In the genomic region with DNA sequence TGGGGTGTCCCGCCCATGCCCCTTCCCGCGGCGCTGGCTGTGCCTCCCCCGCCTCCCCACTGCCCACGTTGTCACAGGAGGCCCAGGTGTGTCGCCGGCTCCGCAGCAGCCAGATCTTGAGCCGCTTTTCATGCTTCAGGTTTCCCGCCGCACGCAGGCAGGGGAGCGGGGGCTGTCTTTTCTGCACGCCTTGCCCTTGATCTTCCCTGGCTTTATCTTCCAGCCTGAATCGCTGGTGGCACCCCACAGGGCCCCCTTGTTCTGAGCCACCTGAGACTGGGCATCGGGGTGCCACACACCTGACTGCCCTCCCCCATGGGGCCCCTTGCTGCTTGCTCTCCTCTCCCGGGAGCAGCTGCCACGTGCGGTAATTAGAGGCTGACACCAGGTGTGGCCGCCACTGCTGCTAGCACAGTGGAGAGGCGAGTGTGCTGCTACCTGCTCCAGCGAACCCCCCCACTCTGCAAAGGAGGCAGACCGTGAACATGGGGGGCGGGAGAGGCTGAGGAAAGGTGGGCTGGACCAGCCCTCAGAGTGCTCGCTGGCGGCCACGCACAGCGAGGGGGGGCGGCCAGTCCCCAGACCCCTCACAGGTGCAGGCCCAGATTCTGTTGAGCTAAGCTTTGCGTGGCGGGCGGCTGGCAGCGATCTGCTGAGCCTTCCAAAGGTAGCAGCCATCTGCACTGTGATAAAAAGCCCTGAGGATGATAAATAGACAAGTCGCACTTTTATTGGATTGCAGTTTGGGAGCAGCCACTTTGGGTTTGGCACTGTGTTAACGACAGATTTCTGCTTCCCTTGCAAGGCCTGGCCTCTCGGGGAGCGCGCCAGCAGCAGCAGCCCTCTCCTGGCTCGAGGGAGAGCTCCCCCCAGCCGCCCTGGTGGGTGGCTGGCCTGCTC, we compare ENCODE assay signal across 10 cellular contexts.
DNase-seq lines count a peak whose midpoint lies in the region; ATAC-seq and TF ChIP-seq lines count a peak whose summit lies in the region.
"Had no signal": no experiment of that assay in that cellular context is flagged by ENCODE, and none has a peak within 500 bp of the region (broad histone marks: within the 10 kb centered on the region; RNA-seq: fewer than 3 reads in every experiment).

No MANE protein-coding gene starts in this region.

- H3K9me3 ChIP-seq in endodermal cell (ENCODE audit: control insufficient read depth, low read length) (no peaks in the 10 kb centered on the region), transverse colon (no peaks in the 10 kb centered on the region)

- no peaks in the 10 kb centered on the region for H3K27me3 Mint-ChIP-seq in endodermal cell (ENCODE audit: insufficient read depth)

- no peaks in the 10 kb centered on the region for H3K36me3 ChIP-seq in endodermal cell (ENCODE audit: control insufficient read depth, insufficient read depth, low read length)
- no peaks in the 10 kb centered on the region for H3K36me3 ChIP-seq in transverse colon

- DNase-seq in left cardiac atrium (no peak), left ventricle myocardium superior (no peak), NCI-H524 treated with DMSO at 0.1 percent for 48 hours (lab: John Stamatoyannopoulos, UW) (peak; percentile 78), endodermal cell (peak; percentile 77), transverse colon (peak; percentile 61), ureter (ENCODE audit: low spot score) (no peak), glomerular visceral epithelial cell (ENCODE audit: extremely low spot score) (no peak)
- no peak for DNase-seq in activated CD4-positive, alpha-beta T cell treated with anti-CD3 and anti-CD28 coated beads, Interleukin-2, amount 50 U/mL, for 4 hours
- DNase-seq: activated T-cell treated with anti-CD3 and anti-CD28 coated beads, Interleukin-2, amount 50 U/mL, for 4 hours; GOT3 had no signal

- H3K27me3 ChIP-seq in endodermal cell (ENCODE audit: control insufficient read depth, insufficient read depth, low read length, poor library complexity, severe bottlenecking) (no peaks in the 10 kb centered on the region), transverse colon (no peaks in the 10 kb centered on the region)

- H3K27ac ChIP-seq in endodermal cell (ENCODE audit: low read depth, low read length) (no peak overlapping the region), transverse colon (peak overlapping the region; percentile 21 to 80 (median 58))

- H3K4me1 ChIP-seq in endodermal cell (ENCODE audit: control insufficient read depth, insufficient read depth, low read length) (peaks cover 10% of the 10 kb centered on the region), transverse colon (peaks cover 29 to 53% (median 46%) of the 10 kb centered on the region in 4 donors)

- H3K4me3 Mint-ChIP-seq in endodermal cell: no peak overlapping the region
- H3K4me3 Mint-ChIP-seq: activated T-cell treated with anti-CD3 and anti-CD28 coated beads, Interleukin-2, amount 50 U/mL, for 4 hours had no signal

- in situ Hi-C loops in transverse colon (cut with MboI; ENCODE audit: low pct_ligation_motif_present in 1 of 4, low pct_unique_long_range_greater_than_20kb in 1 of 4, low sequenced_read_pairs in 3 of 4): loop anchor here in 2 of 4 donors (25.0 kb wide), 1 partner anchor 167 kb away; a partner anchor contains a TSS

- no peak overlapping the region for H3K4me3 ChIP-seq in endodermal cell (ENCODE audit: low read length)
- no peak overlapping the region for H3K4me3 ChIP-seq in transverse colon

- no peaks in the 10 kb centered on the region for H3K36me3 Mint-ChIP-seq in endodermal cell (ENCODE audit: low read depth)

- no peak for TF ChIP-seq EP300 in transverse colon (IDR thresholded peaks at IDR 0.05; ENCODE audit: low read depth)

- no peak overlapping the region for H3K9ac ChIP-seq in endodermal cell (ENCODE audit: extremely low read depth, low read length, poor library complexity, severe bottlenecking)

- TF ChIP-seq POLR2A in transverse colon (IDR thresholded peaks at IDR 0.05): no peak

- H3K4me1 Mint-ChIP-seq in endodermal cell: peaks cover 15% of the 10 kb centered on the region

- no peaks in the 10 kb centered on the region for H3K9me3 Mint-ChIP-seq in endodermal cell
- H3K9me3 Mint-ChIP-seq: activated T-cell treated with anti-CD3 and anti-CD28 coated beads, Interleukin-2, amount 50 U/mL, for 4 hours had no signal

- WGBS in endodermal cell (ENCODE audit: insufficient coverage in 1 of 2, insufficient read length in 1 of 2), 2 experiments: 78% methylated on average over 35 to 41 of the region's 41 CpGs
- WGBS in transverse colon (ENCODE audit: low coverage in 1 of 2), 2 donors: 43% methylated on average over 41 of the region's 41 CpGs; no CpG with 5 or more reads in 1 of the 2 donors

- intact Hi-C loops in left cardiac atrium (cut with DNase I) (no loop called here), left ventricle myocardium superior (cut with micrococcal nuclease) (no loop called here), transverse colon (cut with DNase I; ENCODE audit: low total_unique reads) (no loop called here)

- TF ChIP-seq CTCF in endodermal cell (conservative IDR thresholded peaks at IDR 0.05): peak; percentile 36
- no peak for TF ChIP-seq CTCF in transverse colon (IDR thresholded peaks at IDR 0.05)

- H3K27ac Mint-ChIP-seq in endodermal cell: no peak overlapping the region

- ATAC-seq in left cardiac atrium: peak; percentile 18 to 70
- no peak for ATAC-seq in left ventricle myocardium superior
- ATAC-seq: activated T-cell treated with anti-CD3 and anti-CD28 coated beads, Interleukin-2, amount 50 U/mL, for 4 hours had no signal

Comparison
In these comparisons a context has a peak if more than half of its experiments do, and no peak if none do; other contexts are left out.
1. DNase-seq: peak in NCI-H524 treated with DMSO at 0.1 percent for 48 hours (single experiment), endodermal cell (single experiment) and transverse colon (single experiment); none in left cardiac atrium (single experiment), left ventricle myocardium superior (single experiment), ureter (single experiment), glomerular visceral epithelial cell (single experiment) and activated CD4-positive, alpha-beta T cell treated with anti-CD3 and anti-CD28 coated beads, Interleukin-2, amount 50 U/mL, for 4 hours (0 of 2).